19 cellular contexts compared by ENCODE assay signal in genomic region chr17:66740226-66740625, GRCh38.
A peak's percentile ranks its signal among the peaks of the same experiment; 100 is the strongest.
DNase-seq lines count a peak whose midpoint lies in the region; ATAC-seq and TF ChIP-seq lines count a peak whose summit lies in the region.
"Had no signal": no experiment of that assay in that cellular context is flagged by ENCODE, and none has a peak within 500 bp of the region (broad histone marks: within the 10 kb centered on the region; RNA-seq: fewer than 3 reads in every experiment).

No MANE protein-coding gene starts in this region.

- H3K27ac Mint-ChIP-seq in stimulated activated naive CD8-positive, alpha-beta T cell treated with anti-CD3 and anti-CD28 coated beads, Interleukin-15, Interleukin-2, amounts not matched to agents 100 ng/mL and 50 ng/mL, for 24 hours, result peak overlapping the region; percentile 9
- no peak overlapping the region for H3K27ac Mint-ChIP-seq in stimulated activated naive CD8-positive, alpha-beta T cell treated with anti-CD3 and anti-CD28 coated beads, Interleukin-15, amount 100 ng/mL, for 72 hours
- H3K27ac Mint-ChIP-seq in WTC11 (peak overlapping the region; percentile 57; the same call in 1 of the 2 replicates), T-helper 17 cell (no peak overlapping the region)

- peaks cover 7 to 80% (median 26%) of the 10 kb centered on the region in 4 donors for H3K36me3 ChIP-seq in sigmoid colon
- H3K36me3 ChIP-seq: HAP-1 had no signal

- no peak overlapping the region for H3K4me3 Mint-ChIP-seq in stimulated activated naive CD8-positive, alpha-beta T cell treated with anti-CD3 and anti-CD28 coated beads, Interleukin-15, Interleukin-2, amounts not matched to agents 100 ng/mL and 50 ng/mL, for 24 hours
- no peak overlapping the region for H3K4me3 Mint-ChIP-seq in stimulated activated naive CD8-positive, alpha-beta T cell treated with anti-CD3 and anti-CD28 coated beads, Interleukin-15, amount 100 ng/mL, for 72 hours
- H3K4me3 Mint-ChIP-seq in WTC11, result no peak overlapping the region
- H3K4me3 Mint-ChIP-seq in T-helper 17 cell, result no peak overlapping the region
- H3K4me3 Mint-ChIP-seq: CD4-positive, CD25-positive, alpha-beta regulatory T cell; CD8-positive, alpha-beta memory T cell had no signal

- H3K9me3 ChIP-seq in sigmoid colon, result no peaks in the 10 kb centered on the region
- H3K9me3 ChIP-seq in T-helper 17 cell (ENCODE audit: control insufficient read depth, low read length, poor library complexity, severe bottlenecking), result no peaks in the 10 kb centered on the region
- H3K9me3 ChIP-seq: BE2C, HAP-1 had no signal

- no peak for TF ChIP-seq EP300 in sigmoid colon (IDR thresholded peaks at IDR 0.05)

- H3K36me3 Mint-ChIP-seq in stimulated activated naive CD8-positive, alpha-beta T cell treated with anti-CD3 and anti-CD28 coated beads, Interleukin-15, Interleukin-2, amounts not matched to agents 100 ng/mL and 50 ng/mL, for 24 hours (ENCODE audit: low read depth), result peaks cover 51% of the 10 kb centered on the region
- no peaks in the 10 kb centered on the region for H3K36me3 Mint-ChIP-seq in WTC11
- peaks cover 11% of the 10 kb centered on the region for H3K36me3 Mint-ChIP-seq in T-helper 17 cell (ENCODE audit: low read depth)

- TF ChIP-seq POLR2A in sigmoid colon (IDR thresholded peaks at IDR 0.05), result no peak

- no peaks in the 10 kb centered on the region for H3K27me3 Mint-ChIP-seq in stimulated activated naive CD8-positive, alpha-beta T cell treated with anti-CD3 and anti-CD28 coated beads, Interleukin-15, Interleukin-2, amounts not matched to agents 100 ng/mL and 50 ng/mL, for 24 hours
- H3K27me3 Mint-ChIP-seq in stimulated activated naive CD8-positive, alpha-beta T cell treated with anti-CD3 and anti-CD28 coated beads, Interleukin-15, amount 100 ng/mL, for 72 hours, result no peaks in the 10 kb centered on the region
- no peaks in the 10 kb centered on the region for H3K27me3 Mint-ChIP-seq in WTC11 (ENCODE audit: low read depth)
- no peaks in the 10 kb centered on the region for H3K27me3 Mint-ChIP-seq in T-helper 17 cell
- H3K27me3 Mint-ChIP-seq: CD4-positive, CD25-positive, alpha-beta regulatory T cell; CD8-positive, alpha-beta memory T cell had no signal

- POLR2A ChIA-PET in WTC11 (lab: Charles Lee), result no interaction called here

- no peak for TF ChIP-seq CTCF in WTC11 (IDR thresholded peaks at IDR 0.05)
- no peak for TF ChIP-seq CTCF in sigmoid colon (IDR thresholded peaks at IDR 0.05)

- H3K27ac ChIP-seq in sigmoid colon, result no peak overlapping the region
- H3K27ac ChIP-seq: GM23248 had no signal

- no peaks in the 10 kb centered on the region for H3K4me1 Mint-ChIP-seq in stimulated activated naive CD8-positive, alpha-beta T cell treated with anti-CD3 and anti-CD28 coated beads, Interleukin-15, Interleukin-2, amounts not matched to agents 100 ng/mL and 50 ng/mL, for 24 hours (ENCODE audit: low read depth)
- no peaks in the 10 kb centered on the region for H3K4me1 Mint-ChIP-seq in stimulated activated naive CD8-positive, alpha-beta T cell treated with anti-CD3 and anti-CD28 coated beads, Interleukin-15, amount 100 ng/mL, for 72 hours
- H3K4me1 Mint-ChIP-seq in WTC11, result peaks cover 14% of the 10 kb centered on the region
- peaks cover 2% of the 10 kb centered on the region for H3K4me1 Mint-ChIP-seq in T-helper 17 cell
- H3K4me1 Mint-ChIP-seq: CD4-positive, CD25-positive, alpha-beta regulatory T cell; CD8-positive, alpha-beta memory T cell had no signal

- H3K9me3 Mint-ChIP-seq in stimulated activated naive CD8-positive, alpha-beta T cell treated with anti-CD3 and anti-CD28 coated beads, Interleukin-15, Interleukin-2, amounts not matched to agents 100 ng/mL and 50 ng/mL, for 24 hours, result no peaks in the 10 kb centered on the region
- H3K9me3 Mint-ChIP-seq in stimulated activated naive CD8-positive, alpha-beta T cell treated with anti-CD3 and anti-CD28 coated beads, Interleukin-15, amount 100 ng/mL, for 72 hours, result no peaks in the 10 kb centered on the region
- H3K9me3 Mint-ChIP-seq in WTC11, result no peaks in the 10 kb centered on the region
- H3K9me3 Mint-ChIP-seq: CD4-positive, CD25-positive, alpha-beta regulatory T cell; CD8-positive, alpha-beta memory T cell had no signal

- CTCF ChIA-PET in WTC11 (lab: Charles Lee), result interaction anchor here (0.9 to 1.3 kb wide), 3 partner anchors 12 to 276 kb away, joined by 3 to 6 read pairs (median 4); no protein-coding TSS in a partner anchor

- H3K4me1 ChIP-seq in sigmoid colon, result no peaks in the 10 kb centered on the region
- H3K4me1 ChIP-seq: BE2C, HAP-1 had no signal

- no peaks in the 10 kb centered on the region for H3K27me3 ChIP-seq in sigmoid colon
- H3K27me3 ChIP-seq: BE2C had no signal

- no peak for DNase-seq in stimulated activated naive CD8-positive, alpha-beta T cell treated with anti-CD3 and anti-CD28 coated beads, Interleukin-15, amount 100 ng/mL, for 72 hours
- no peak for DNase-seq in WTC11 (ENCODE audit: low spot score)
- DNase-seq in sigmoid colon, result peak; percentile 30
- no peak for DNase-seq in T-helper 17 cell
- DNase-seq in effector CD8-positive, alpha-beta T cell (lab: John Stamatoyannopoulos, UW), result no peak
- DNase-seq: ACHN; BE2C; C1 segment of cervical spinal cord; CD4-positive, CD25-positive, alpha-beta regulatory T cell; CD8-positive, alpha-beta memory T cell; COR-L47; DMS 273 treated with DMSO at 0.1 percent for 48 hours; DMS53; DND-41; EL; GM23248 had no signal

- no peak for ATAC-seq in stimulated activated naive CD8-positive, alpha-beta T cell treated with anti-CD3 and anti-CD28 coated beads, Interleukin-15, amount 100 ng/mL, for 72 hours
- no peak for ATAC-seq in WTC11
- no peak for ATAC-seq in T-helper 17 cell
- ATAC-seq: GM12878 had no signal

- WGBS in sigmoid colon, 2 donors, result 78 to 90% methylated on average over 5 of the region's 5 CpGs

- intact Hi-C loops in sigmoid colon (cut with DNase I), result no loop called here

- H3K4me3 ChIP-seq in sigmoid colon, result no peak overlapping the region
- H3K4me3 ChIP-seq: GM12878, GM23248, HAP-1 had no signal

TF ChIP-seq in WTC11, 78 proteins besides CTCF, POLR2A, EP300 and RAD21:
- TF ChIP-seq ETV6 (CRISPR knock-in tag; IDR thresholded peaks at IDR 0.05) (no peak), CREB1 (CRISPR knock-in tag; IDR thresholded peaks at IDR 0.05) (no peak), ATF2 (CRISPR knock-in tag; IDR thresholded peaks at IDR 0.05; ENCODE audit: borderline replicate concordance, low read depth) (no peak), USF1 (CRISPR knock-in tag; IDR thresholded peaks at IDR 0.05) (no peak), SOX15 (CRISPR knock-in tag; IDR thresholded peaks at IDR 0.05) (no peak), SP1 (CRISPR knock-in tag; conservative IDR thresholded peaks at IDR 0.05) (no peak), ZMAT4 (CRISPR knock-in tag; IDR thresholded peaks at IDR 0.05) (no peak), CREM (CRISPR knock-in tag; IDR thresholded peaks at IDR 0.05) (no peak), PREB (CRISPR knock-in tag; IDR thresholded peaks at IDR 0.05; ENCODE audit: borderline replicate concordance) (no peak), NFE2L1 (CRISPR knock-in tag; IDR thresholded peaks at IDR 0.05) (no peak), ZNF396 (CRISPR knock-in tag; IDR thresholded peaks at IDR 0.05; ENCODE audit: borderline replicate concordance) (no peak)

Comparison
In these comparisons a context has a peak if more than half of its experiments do, and no peak if none do; other contexts are left out.
1. H3K27ac Mint-ChIP-seq: peak in stimulated activated naive CD8-positive, alpha-beta T cell treated with anti-CD3 and anti-CD28 coated beads, Interleukin-15, Interleukin-2, amounts not matched to agents 100 ng/mL and 50 ng/mL, for 24 hours (single experiment) and WTC11 (single experiment); none in stimulated activated naive CD8-positive, alpha-beta T cell treated with anti-CD3 and anti-CD28 coated beads, Interleukin-15, amount 100 ng/mL, for 72 hours (0 of 2) and T-helper 17 cell (single experiment).